ENCODE assay signal across 2 cellular contexts in genomic region chr13:98886587-98886986, GRCh38.
TF ChIP-seq lines count a peak whose summit lies in the region.

No MANE protein-coding gene starts in this region.

TF ChIP-seq in GM23338, 12 proteins besides CTCF, POLR2A, EP300 and RAD21:
- TF ChIP-seq ZNF114 (CRISPR knock-in tag; IDR thresholded peaks at IDR 0.05) (no peak), NANOG (IDR thresholded peaks at IDR 0.05; ENCODE audit: borderline replicate concordance) (no peak), ZNF331 (CRISPR knock-in tag; IDR thresholded peaks at IDR 0.05; ENCODE audit: low read depth) (no peak), EZH2 (IDR thresholded peaks at IDR 0.05; ENCODE audit: low read depth, unreplicated experiment) (no peak), EZH2phosphoT487 (IDR thresholded peaks at IDR 0.05; ENCODE audit: unreplicated experiment) (no peak), ZNF462 (CRISPR knock-in tag; IDR thresholded peaks at IDR 0.05) (no peak), ETS1 (IDR thresholded peaks at IDR 0.05) (no peak), CREB1 (CRISPR knock-in tag; IDR thresholded peaks at IDR 0.05; ENCODE audit: low read depth) (no peak), STAT1 (IDR thresholded peaks at IDR 0.05; ENCODE audit: unreplicated experiment) (no peak), REST (IDR thresholded peaks at IDR 0.05; ENCODE audit: unreplicated experiment) (no peak), JUNB (IDR thresholded peaks at IDR 0.05; ENCODE audit: unreplicated experiment) (no peak), POLR2AphosphoS5 (IDR thresholded peaks at IDR 0.05; ENCODE audit: low read depth) (no peak)
TF ChIP-seq in GM23338: peak in this region for 0.

TF ChIP-seq in IMR-90, 13 proteins besides CTCF, POLR2A, EP300 and RAD21:
- TF ChIP-seq USF2 (IDR thresholded peaks at IDR 0.05; ENCODE audit: low read depth, low read length) (no peak), CEBPB (IDR thresholded peaks at IDR 0.05; ENCODE audit: low read depth, low read length) (0 out of 2 replicates have a peak, but pooled peaks have one; percentile 19)
